8 cellular contexts compared by ENCODE assay signal in genomic region chr21:45439171-45439872, GRCh38. TPM values are rescaled to one million over a fixed set of nuclear protein-coding genes. Genes with fewer than 3 reads are reported as not detected.
DNase-seq lines count a peak whose midpoint lies in the region; ATAC-seq and TF ChIP-seq lines count a peak whose summit lies in the region.

No MANE protein-coding gene starts in this region.

- H3K79me2 ChIP-seq in DOHH2 (ENCODE audit: control insufficient read depth, low read length) (no peaks in the 10 kb centered on the region), PC-9 (ENCODE audit: low read depth) (no peaks in the 10 kb centered on the region)

- peaks cover 10% of the 10 kb centered on the region; the same call in 1 of the 2 replicates for H3K9me3 ChIP-seq in DOHH2 (ENCODE audit: control insufficient read depth, insufficient read depth, low read length)
- no peaks in the 10 kb centered on the region for H3K9me3 ChIP-seq in PC-9 (ENCODE audit: insufficient read depth, low read depth)
- no peaks in the 10 kb centered on the region for H3K9me3 ChIP-seq in esophagus muscularis mucosa

- H3K27ac ChIP-seq in DOHH2 (ENCODE audit: low read depth, low read length) (no peak overlapping the region), PC-9 (no peak overlapping the region), esophagus muscularis mucosa (replicated peaks in 1 of 4) (peak overlapping the region; percentile 70 to 83 (median 72))

- peak; percentile 87 for TF ChIP-seq CTCF in DOHH2 (IDR thresholded peaks at IDR 0.05; ENCODE audit: low read depth, low read length, poor library complexity, severe bottlenecking)
- TF ChIP-seq CTCF in PC-9 (conservative IDR thresholded peaks at IDR 0.05) = peak; percentile 89
- peak; percentile 98 to 99 (median 99) for TF ChIP-seq CTCF in esophagus muscularis mucosa (IDR thresholded peaks at IDR 0.05)

- H3K27me3 ChIP-seq in DOHH2 (ENCODE audit: control insufficient read depth, low read length) = no peaks in the 10 kb centered on the region
- no peaks in the 10 kb centered on the region for H3K27me3 ChIP-seq in PC-9 (ENCODE audit: insufficient read depth, low read depth)
- H3K27me3 ChIP-seq in esophagus muscularis mucosa = no peaks in the 10 kb centered on the region

- no peak for TF ChIP-seq POLR2A in esophagus muscularis mucosa (IDR thresholded peaks at IDR 0.05; ENCODE audit: low read depth)

- H3K4me1 ChIP-seq in DOHH2 (ENCODE audit: control insufficient read depth, low read length) (no peaks in the 10 kb centered on the region), PC-9 (replicated peaks; ENCODE audit: insufficient read depth) (no peaks in the 10 kb centered on the region), esophagus muscularis mucosa (peaks cover 20 to 40% (median 34%) of the 10 kb centered on the region in 4 donors)

- no TSS peak for BruUV-seq in PC-9 (replicated peaks; lab: Mats Ljungman, UMichigan)

- no peaks in the 10 kb centered on the region for H3K9me3 Mint-ChIP-seq in activated T-cell treated with anti-CD3 and anti-CD28 coated beads, Interleukin-2, amount 50 U/mL, for 4 hours
- no peaks in the 10 kb centered on the region for H3K9me3 Mint-ChIP-seq in naive B cell

- H3K9me2 ChIP-seq in DOHH2 (replicated peaks; ENCODE audit: control insufficient read depth, low read length) (no peaks in the 10 kb centered on the region), PC-9 (ENCODE audit: insufficient read depth) (no peaks in the 10 kb centered on the region)

- POLR2A ChIA-PET in PC-9 (lab: Charles Lee; ENCODE audit: unreplicated experiment) = no interaction called here

- intact Hi-C loops in PC-9 (cut with micrococcal nuclease; ENCODE audit: unreplicated experiment) (loop anchor here (1.0 kb wide), 1 partner anchor 147 kb away; no protein-coding TSS in a partner anchor), esophagus muscularis mucosa (cut with DNase I) (loop anchor here (1.0 to 10.0 kb wide), 2 partner anchors 147 to 285 kb away; no protein-coding TSS in a partner anchor)

- H3K36me3 Mint-ChIP-seq in activated T-cell treated with anti-CD3 and anti-CD28 coated beads, Interleukin-2, amount 50 U/mL, for 4 hours (ENCODE audit: insufficient read depth) = no peaks in the 10 kb centered on the region
- H3K36me3 Mint-ChIP-seq in naive B cell = no peaks in the 10 kb centered on the region

- H3K4me3 ChIP-seq in DOHH2 (ENCODE audit: low read length) = no peak overlapping the region
- H3K4me3 ChIP-seq in PC-9 = no peak overlapping the region
- peak overlapping the region; percentile 42 to 54 (median 45) for H3K4me3 ChIP-seq in esophagus muscularis mucosa

- H3K27me3 Mint-ChIP-seq in activated T-cell treated with anti-CD3 and anti-CD28 coated beads, Interleukin-2, amount 50 U/mL, for 4 hours (ENCODE audit: low read depth) = peaks cover 2% of the 10 kb centered on the region
- H3K27me3 Mint-ChIP-seq in naive B cell = peaks cover 0 to 28% (median 11%) of the 10 kb centered on the region in 3 donors

- H4K20me1 ChIP-seq in DOHH2 (ENCODE audit: control insufficient read depth, insufficient read depth, low read depth, low read length) = no peaks in the 10 kb centered on the region
- H4K20me1 ChIP-seq in PC-9 (ENCODE audit: insufficient read depth) = no peaks in the 10 kb centered on the region

- peak in 1 of 2 experiments; percentile 67 for DNase-seq in PC-9
- DNase-seq in activated T-cell treated with anti-CD3 and anti-CD28 coated beads, Interleukin-2, amount 50 U/mL, for 4 hours = peak; percentile 85
- peak; percentile 95 for DNase-seq in esophagus muscularis mucosa (ENCODE audit: extremely low spot score)
- DNase-seq in naive B cell = peak; percentile 77
- peak; percentile 62 to 69 for DNase-seq in stimulated activated CD8-positive, alpha-beta memory T cell treated with anti-CD3 and anti-CD28 coated beads, Interleukin-7, amount 100 ng/mL, for 4 hours (ENCODE audit: low read depth in 2 of 2)

- ATAC-seq in HG03439 (IDR thresholded peaks at IDR 0.05; ENCODE audit: unreplicated experiment) (peak; percentile 62), naive B cell (ENCODE audit: low read depth in 2 of 2) (peak; percentile 77 to 86), HG02884 (IDR thresholded peaks at IDR 0.05; ENCODE audit: unreplicated experiment) (no peak)
- ATAC-seq in activated T-cell treated with anti-CD3 and anti-CD28 coated beads, Interleukin-2, amount 50 U/mL, for 4 hours = peak; percentile 91 to 95

- peaks cover 6% of the 10 kb centered on the region for H3K4me1 Mint-ChIP-seq in activated T-cell treated with anti-CD3 and anti-CD28 coated beads, Interleukin-2, amount 50 U/mL, for 4 hours (ENCODE audit: low read depth)
- peaks cover 0 to 11% (median 8%) of the 10 kb centered on the region in 3 donors for H3K4me1 Mint-ChIP-seq in naive B cell

- H3K4me2 ChIP-seq in DOHH2 (ENCODE audit: low read length) = no peak overlapping the region
- H3K4me2 ChIP-seq in PC-9 = no peak overlapping the region

- H3F3A ChIP-seq in DOHH2 (ENCODE audit: control insufficient read depth, insufficient read depth) = no peaks in the 10 kb centered on the region
- no peaks in the 10 kb centered on the region for H3F3A ChIP-seq in PC-9 (ENCODE audit: insufficient read depth, low read depth)

- H3K36me3 ChIP-seq in DOHH2 (ENCODE audit: control insufficient read depth, low read length) (no peaks in the 10 kb centered on the region), PC-9 (ENCODE audit: low read depth) (no peaks in the 10 kb centered on the region), esophagus muscularis mucosa (no peaks in the 10 kb centered on the region)

- H3K27ac Mint-ChIP-seq in naive B cell = peak overlapping the region in 2 of 6 donors; percentile 24 to 51

- no peak overlapping the region for H2AFZ ChIP-seq in PC-9

- 14% methylated on average over 36 of the region's 58 CpGs for WGBS in esophagus muscularis mucosa

- H3K4me3 Mint-ChIP-seq in activated T-cell treated with anti-CD3 and anti-CD28 coated beads, Interleukin-2, amount 50 U/mL, for 4 hours = peak overlapping the region; percentile 56
- peak overlapping the region in 7 of 8 donors; percentile 12 to 73 (median 66) for H3K4me3 Mint-ChIP-seq in naive B cell

- TF ChIP-seq EP300 in esophagus muscularis mucosa (IDR thresholded peaks at IDR 0.05) = no peak

- CTCF ChIA-PET in PC-9 (lab: Charles Lee) = no interaction called here

RNA-seq across cellular contexts. Expression of gene COL18A1, which starts 34.4 kb away (rescaled TPM):
- 82.4 and 106 TPM in 2 replicates for total RNA-seq in PC-9 (2021)
- total RNA-seq in activated T-cell treated with anti-CD3 and anti-CD28 coated beads, Interleukin-2, amount 50 U/mL, for 4 hours = 10 to 100 TPM; 15.0 to 19.9 (median 15.4) TPM
- total RNA-seq in esophagus muscularis mucosa = 100 to 1,000 TPM in 3 of 4 donors, 10 to 100 TPM in 1; 97.7 to 173 (median 110) TPM
- polyA plus RNA-seq in naive B cell (ENCODE audit: low read depth in 6 of 6) = under 1 TPM; 0.13 to 0.49 (median 0.21) TPM

Comparison
In these comparisons a context has a peak if more than half of its experiments do, and no peak if none do; other contexts are left out.
1. H3K27ac ChIP-seq: peak in esophagus muscularis mucosa (4 of 4); none in DOHH2 (single experiment) and PC-9 (single experiment).
2. H3K4me3 ChIP-seq: peak in esophagus muscularis mucosa (4 of 4); none in DOHH2 (single experiment) and PC-9 (single experiment).
3. Peak in every context shown above with its lines, with median percentiles within 50 percentile points of each other: CTCF ChIP-seq.